Comparison of ENCODE assay signal across 25 cellular contexts in the genomic region with DNA sequence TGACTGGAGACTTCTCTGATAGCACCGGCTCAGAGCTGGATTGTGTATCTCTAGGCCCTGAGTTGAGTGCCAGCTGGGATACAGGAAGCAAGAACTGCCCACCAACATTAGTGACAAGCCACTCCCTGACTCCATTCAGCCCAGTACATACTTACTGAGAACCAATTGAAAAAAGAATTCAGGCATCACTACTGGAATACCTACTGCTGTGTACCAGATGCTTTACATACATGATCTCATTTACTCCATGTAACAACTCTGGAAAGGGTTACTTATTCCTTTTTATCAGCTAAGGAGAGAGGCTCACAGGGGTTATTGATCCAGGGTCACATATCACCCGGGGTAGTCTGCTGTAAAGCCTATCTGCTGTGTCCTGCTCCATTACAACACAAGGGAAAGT. TPM values are rescaled to one million over a fixed set of nuclear protein-coding genes. Genes with fewer than 3 reads are reported as not detected.
DNase-seq lines count a peak whose midpoint lies in the region; ATAC-seq, FAIRE-seq and TF ChIP-seq lines count a peak whose summit lies in the region.
"Had no signal": no experiment of that assay in that cellular context is flagged by ENCODE, and none has a peak within 500 bp of the region (broad histone marks: within the 10 kb centered on the region; RNA-seq: fewer than 3 reads in every experiment).

No MANE protein-coding gene starts in this region.

- POLR2A ChIA-PET in activated CD4-positive, alpha-beta T cell treated with anti-CD3 and anti-CD28 coated beads, Interleukin-2, amount 10 ng/mL, durations not matched to agents 7 days and 5 days (lab: Charles Lee) = no interaction called here

- TF ChIP-seq CTCF in H9 (conservative IDR thresholded peaks at IDR 0.05) = no peak
- no peak for TF ChIP-seq CTCF in brain (conservative IDR thresholded peaks at IDR 0.05)
- TF ChIP-seq CTCF in neural crest cell (conservative IDR thresholded peaks at IDR 0.05) = no peak
- TF ChIP-seq CTCF in pancreas (IDR thresholded peaks at IDR 0.05) = no peak

- H4K91ac ChIP-seq in H9 (ENCODE audit: insufficient read length, low read depth, low read length) = no peak overlapping the region

- intact Hi-C loops in pancreas (cut with DNase I) = no loop called here

- CTCF ChIA-PET in activated CD4-positive, alpha-beta T cell treated with anti-CD3 and anti-CD28 coated beads, Interleukin-2, amount 10 ng/mL, durations not matched to agents 7 days and 5 days (lab: Charles Lee) = no interaction called here

- H2AFZ ChIP-seq in H9 (ENCODE audit: low read length) = no peak overlapping the region

- H2BK5ac ChIP-seq in H9 (ENCODE audit: insufficient read length, low read length) = no peak overlapping the region

- no peaks in the 10 kb centered on the region for H4K20me1 ChIP-seq in H9 (ENCODE audit: control insufficient read depth, insufficient read depth, insufficient read length)

- no peak for FAIRE-seq in pancreas (lab: Jason Lieb, UNC)
- FAIRE-seq: islet of Langerhans had no signal

- H2BK20ac ChIP-seq in H9 (ENCODE audit: low read depth, low read length, poor library complexity, severe bottlenecking) = no peak overlapping the region

- peaks cover 2% of the 10 kb centered on the region for H3K36me3 Mint-ChIP-seq in activated CD4-positive, alpha-beta T cell treated with anti-CD3 and anti-CD28 coated beads, Interleukin-2, amount 10 ng/mL, durations not matched to agents 7 days and 5 days (ENCODE audit: low read depth)
- H3K36me3 Mint-ChIP-seq in H9 (ENCODE audit: insufficient read depth in 1 of 3, low read depth in 3 of 3) (no peaks in the 10 kb centered on the region), brain (no peaks in the 10 kb centered on the region), neural crest cell (ENCODE audit: low read depth) (no peaks in the 10 kb centered on the region)
- H3K36me3 Mint-ChIP-seq: activated CD8-positive, alpha-beta memory T cell treated with anti-CD3 and anti-CD28 coated beads, Interleukin-2, amount 10 ng/mL, durations not matched to agents 7 days and 5 days; activated naive CD8-positive, alpha-beta T cell treated with anti-CD3 and anti-CD28 coated beads, Interleukin-2, amount 10 ng/mL, durations not matched to agents 7 days and 5 days; stimulated activated naive B cell treated with anti-CD40 and anti-IgM and Interleukin-4, amounts not matched to agents 10 μg/mL and 1 μg/mL and 100 μg/mL, for 72 hours had no signal

- H3K27me3 ChIP-seq in H9 (ENCODE audit: insufficient read depth, low read length) (no peaks in the 10 kb centered on the region; the same call in 1 of the 2 replicates), pancreas (peaks cover 0 to 10% (median 0%) of the 10 kb centered on the region in 4 donors)

- DNase-seq in activated CD4-positive, alpha-beta T cell treated with anti-CD3 and anti-CD28 coated beads, Interleukin-2, amount 10 ng/mL, durations not matched to agents 7 days and 5 days = no peak
- no peak for DNase-seq in activated CD4-positive, alpha-beta T cell treated with anti-CD3 and anti-CD28 coated beads, Interleukin-2, amount 50 U/mL, for 48 hours
- DNase-seq in H9 (no peak), neural crest cell (ENCODE audit: low read depth, low spot score) (no peak), pancreas (no peak), NCI-H2227 treated with DMSO at 0.1 percent for 48 hours (lab: John Stamatoyannopoulos, UW) (no peak)
- DNase-seq: ACHN; activated CD4-positive, alpha-beta T cell treated with anti-CD3 and anti-CD28 coated beads for 48 hours; activated CD8-positive, alpha-beta memory T cell treated with anti-CD3 and anti-CD28 coated beads, Interleukin-2, amount 10 ng/mL, durations not matched to agents 7 days and 5 days; Caco-2; DMS79 treated with DMSO at 0.1 percent for 48 hours; GF-D8; left ventricle myocardium inferior; MG63; midbrain; NCI-H2081 treated with DMSO at 0.1 percent for 48 hours; OCI-M1; psoas muscle; stimulated activated naive B cell treated with anti-CD40 and anti-IgM and Interleukin-4, amounts not matched to agents 10 μg/mL and 1 μg/mL and 100 μg/mL, for 72 hours had no signal

- H3T11ph ChIP-seq in H9 (ENCODE audit: low read length) = no peak overlapping the region

- no peak overlapping the region for H3K14ac ChIP-seq in H9 (ENCODE audit: insufficient read depth, low read length)

- H2AK5ac ChIP-seq in H9 (ENCODE audit: insufficient read length, low read length) = no peak overlapping the region

- no peaks in the 10 kb centered on the region for H3K79me1 ChIP-seq in H9 (ENCODE audit: insufficient read depth, low read depth, low read length, poor library complexity, severe bottlenecking)

- H3K4me3 Mint-ChIP-seq in activated CD4-positive, alpha-beta T cell treated with anti-CD3 and anti-CD28 coated beads, Interleukin-2, amount 10 ng/mL, durations not matched to agents 7 days and 5 days = peak overlapping the region; percentile 11
- H3K4me3 Mint-ChIP-seq in H9 (peak overlapping the region; percentile 78 to 84; a peak in 4 of 5 replicates), brain (peak overlapping the region; percentile 85 to 91 (median 86)), neural crest cell (peak overlapping the region; percentile 48)
- H3K4me3 Mint-ChIP-seq: activated CD8-positive, alpha-beta memory T cell treated with anti-CD3 and anti-CD28 coated beads, Interleukin-2, amount 10 ng/mL, durations not matched to agents 7 days and 5 days; stimulated activated naive B cell treated with anti-CD40 and anti-IgM and Interleukin-4, amounts not matched to agents 10 μg/mL and 1 μg/mL and 100 μg/mL, for 72 hours had no signal

- H3K27me3 Mint-ChIP-seq in activated CD4-positive, alpha-beta T cell treated with anti-CD3 and anti-CD28 coated beads, Interleukin-2, amount 10 ng/mL, durations not matched to agents 7 days and 5 days = peaks cover 65% of the 10 kb centered on the region
- peaks cover 31% of the 10 kb centered on the region for H3K27me3 Mint-ChIP-seq in H9 (ENCODE audit: low read depth)
- peaks cover 69% of the 10 kb centered on the region for H3K27me3 Mint-ChIP-seq in brain
- peaks cover 85% of the 10 kb centered on the region for H3K27me3 Mint-ChIP-seq in neural crest cell (ENCODE audit: low read depth)

- H3K36me3 ChIP-seq in pancreas = no peaks in the 10 kb centered on the region
- H3K36me3 ChIP-seq: left ventricle myocardium inferior, MG63, neutrophil had no signal

- H3K27ac ChIP-seq in H9 (ENCODE audit: insufficient read length, low read depth, low read length) = no peak overlapping the region
- no peak overlapping the region for H3K27ac ChIP-seq in pancreas
- H3K27ac ChIP-seq: left ventricle myocardium inferior, neutrophil, psoas muscle had no signal

- no peaks in the 10 kb centered on the region for H3K4me1 Mint-ChIP-seq in activated CD4-positive, alpha-beta T cell treated with anti-CD3 and anti-CD28 coated beads, Interleukin-2, amount 10 ng/mL, durations not matched to agents 7 days and 5 days
- H3K4me1 Mint-ChIP-seq in H9 (peaks cover 25 to 28% of the 10 kb centered on the region in 2 experiments), brain (peaks cover 23% of the 10 kb centered on the region), neural crest cell (peaks cover 7% of the 10 kb centered on the region)
- H3K4me1 Mint-ChIP-seq: activated CD8-positive, alpha-beta memory T cell treated with anti-CD3 and anti-CD28 coated beads, Interleukin-2, amount 10 ng/mL, durations not matched to agents 7 days and 5 days; activated naive CD8-positive, alpha-beta T cell treated with anti-CD3 and anti-CD28 coated beads, Interleukin-2, amount 10 ng/mL, durations not matched to agents 7 days and 5 days had no signal

- no peak overlapping the region for H2BK12ac ChIP-seq in H9 (ENCODE audit: insufficient read length, low read depth, low read length)

- H3K4me3 ChIP-seq in pancreas = no peak overlapping the region
- H3K4me3 ChIP-seq: MG63, psoas muscle had no signal

- ATAC-seq in GM21390 (IDR thresholded peaks at IDR 0.05; ENCODE audit: unreplicated experiment) (no peak), pancreas (no peak)
- ATAC-seq: activated CD8-positive, alpha-beta memory T cell treated with anti-CD3 and anti-CD28 coated beads, Interleukin-2, amount 10 ng/mL, durations not matched to agents 7 days and 5 days; psoas muscle; stimulated activated naive B cell treated with anti-CD40 and anti-IgM and Interleukin-4, amounts not matched to agents 10 μg/mL and 1 μg/mL and 100 μg/mL, for 72 hours had no signal

- H3K9me3 Mint-ChIP-seq in activated CD4-positive, alpha-beta T cell treated with anti-CD3 and anti-CD28 coated beads, Interleukin-2, amount 10 ng/mL, durations not matched to agents 7 days and 5 days = no peaks in the 10 kb centered on the region
- H3K9me3 Mint-ChIP-seq in H9 (no peaks in the 10 kb centered on the region), brain (no peaks in the 10 kb centered on the region), neural crest cell (no peaks in the 10 kb centered on the region)
- H3K9me3 Mint-ChIP-seq: activated naive CD8-positive, alpha-beta T cell treated with anti-CD3 and anti-CD28 coated beads, Interleukin-2, amount 10 ng/mL, durations not matched to agents 7 days and 5 days; stimulated activated naive B cell treated with anti-CD40 and anti-IgM and Interleukin-4, amounts not matched to agents 10 μg/mL and 1 μg/mL and 100 μg/mL, for 72 hours had no signal

- H3K4me1 ChIP-seq in H9 (ENCODE audit: insufficient read depth, low read length) (peaks cover 6% of the 10 kb centered on the region; the same call in 1 of the 2 replicates), pancreas (no peaks in the 10 kb centered on the region)
- H3K4me1 ChIP-seq: Caco-2, psoas muscle had no signal

- H3K9me3 ChIP-seq in H9 (ENCODE audit: control insufficient read depth, low read depth, low read length) = no peaks in the 10 kb centered on the region
- no peaks in the 10 kb centered on the region for H3K9me3 ChIP-seq in pancreas
- H3K9me3 ChIP-seq: Caco-2, left ventricle myocardium inferior, MG63, neutrophil, psoas muscle had no signal

- no peak overlapping the region for H3K23ac ChIP-seq in H9 (ENCODE audit: insufficient read length, low read depth, low read length)

- no peak overlapping the region for H3K4ac ChIP-seq in H9 (ENCODE audit: low read depth, low read length)

- H4K8ac ChIP-seq in H9 (replicated peaks; ENCODE audit: insufficient read length, low read depth, low read length) = no peak overlapping the region

- no CpG with 5 or more reads among the region's 2 CpGs for WGBS in H9 (ENCODE audit: extremely low coverage, insufficient read length, low lambda C conversion rate)
- WGBS in pancreas, 2 donors = 21 to 48% methylated on average over 2 of the region's 2 CpGs

- no peak overlapping the region for H3K18ac ChIP-seq in H9 (ENCODE audit: insufficient read length, low read depth, low read length)

- peaks cover 15% of the 10 kb centered on the region for H3K23me2 ChIP-seq in H9 (ENCODE audit: insufficient read length, low read depth, low read length, poor library complexity, severe bottlenecking)

- no peak overlapping the region for H3K4me2 ChIP-seq in H9 (ENCODE audit: insufficient read depth, insufficient read length, low read length)

- no peak overlapping the region for H3K27ac Mint-ChIP-seq in activated CD4-positive, alpha-beta T cell treated with anti-CD3 and anti-CD28 coated beads, Interleukin-2, amount 10 ng/mL, durations not matched to agents 7 days and 5 days
- H3K27ac Mint-ChIP-seq in H9 (no peak overlapping the region), brain (peak overlapping the region in 4 of 5 experiments; percentile 3 to 95 (median 78)), neural crest cell (ENCODE audit: unreplicated experiment) (no peak overlapping the region)
- H3K27ac Mint-ChIP-seq: activated CD8-positive, alpha-beta memory T cell treated with anti-CD3 and anti-CD28 coated beads, Interleukin-2, amount 10 ng/mL, durations not matched to agents 7 days and 5 days; activated naive CD8-positive, alpha-beta T cell treated with anti-CD3 and anti-CD28 coated beads, Interleukin-2, amount 10 ng/mL, durations not matched to agents 7 days and 5 days; stimulated activated naive B cell treated with anti-CD40 and anti-IgM and Interleukin-4, amounts not matched to agents 10 μg/mL and 1 μg/mL and 100 μg/mL, for 72 hours had no signal

- no peak overlapping the region for H2BK15ac ChIP-seq in H9 (ENCODE audit: low read depth, low read length)

- no peak overlapping the region for H2BK120ac ChIP-seq in H9 (ENCODE audit: low read depth, low read length, poor library complexity, severe bottlenecking)

- H3K9ac ChIP-seq in H9 (ENCODE audit: extremely low read depth, insufficient read length, low read length) = no peak overlapping the region

- H4K5ac ChIP-seq in H9 (ENCODE audit: insufficient read length, low read depth, low read length) = no peak overlapping the region

- no peaks in the 10 kb centered on the region for H3K79me2 ChIP-seq in H9 (ENCODE audit: insufficient read depth, low read length)

- H3K56ac ChIP-seq in H9 (ENCODE audit: insufficient read length, low read depth, low read length) = no peak overlapping the region

RNA-seq across cellular contexts. Expression of a gene that starts 1.3 kb away (rescaled TPM):
- total RNA-seq in activated CD4-positive, alpha-beta T cell treated with anti-CD3 and anti-CD28 coated beads, Interleukin-2, amount 10 ng/mL, durations not matched to agents 7 days and 5 days = not detected
- total RNA-seq in H9 (2021) (5.0 and 6.0 TPM in 2 replicates), neural crest cell (0.96 and 1.2 TPM in 2 replicates), pancreas (1 to 10 TPM in 1 of 6 donors, under 1 TPM in 5; 0.20 to 1.1 (median 0.58) TPM)
- polyA plus RNA-seq in brain (ENCODE audit: insufficient read depth, low read depth, low replicate concordance) (34.3 TPM), pancreas (under 1 TPM; 0.38 to 0.73 TPM)
- total RNA-seq: activated naive CD8-positive, alpha-beta T cell treated with anti-CD3 and anti-CD28 coated beads, Interleukin-2, amount 10 ng/mL, durations not matched to agents 7 days and 5 days; Caco-2; T-helper 2 cell treated with Interferon-gamma antibody and Interleukin-4, amounts not matched to agents 100 ng/mL and 5 ng/mL, for 36 hours had no signal

Comparison
In these comparisons a context has a peak if more than half of its experiments do, and no peak if none do; other contexts are left out.
1. H3K27ac Mint-ChIP-seq: peak in brain (4 of 5); none in activated CD4-positive, alpha-beta T cell treated with anti-CD3 and anti-CD28 coated beads, Interleukin-2, amount 10 ng/mL, durations not matched to agents 7 days and 5 days (single experiment), H9 (0 of 3) and neural crest cell (single experiment).
2. H3K4me3 Mint-ChIP-seq: peak in every context shown above with its lines; median percentile 86 in brain; 81 in H9; 48 in neural crest cell; 11 in activated CD4-positive, alpha-beta T cell treated with anti-CD3 and anti-CD28 coated beads, Interleukin-2, amount 10 ng/mL, durations not matched to agents 7 days and 5 days.